ENCODE assay signal across 19 cellular contexts in genomic region chr21:16186742-16187141, GRCh38.
DNase-seq lines count a peak whose midpoint lies in the region; ATAC-seq and TF ChIP-seq lines count a peak whose summit lies in the region.
"Had no signal": no experiment of that assay in that cellular context is flagged by ENCODE, and none has a peak within 500 bp of the region (broad histone marks: within the 10 kb centered on the region; RNA-seq: fewer than 3 reads in every experiment).

No MANE protein-coding gene starts in this region.

- CTCF ChIA-PET in SK-N-SH (lab: Yijun Ruan, JAX) = no interaction called here

- H3K27ac ChIP-seq in SK-N-SH (ENCODE audit: low read depth in 2 of 2, low read length in 1 of 2) (no peak overlapping the region), testis (peak overlapping the region; percentile 32 to 73)
- H3K27ac ChIP-seq: 22Rv1, BLaER1, epithelial cell of prostate, SJSA1 had no signal

- WGBS in SK-N-SH (ENCODE audit: low lambda C conversion rate) = 57% methylated on average over 1 of the region's 1 CpG
- 28 to 62% methylated on average over 1 of the region's 1 CpG for WGBS in testis, 2 donors

- no peak overlapping the region for H3K9ac ChIP-seq in SK-N-SH
- H3K9ac ChIP-seq: BLaER1 had no signal

- no peaks in the 10 kb centered on the region for H3K27me3 ChIP-seq in SK-N-SH (ENCODE audit: insufficient read depth)
- no peaks in the 10 kb centered on the region for H3K27me3 ChIP-seq in testis
- H3K27me3 ChIP-seq: BLaER1, SJSA1 had no signal

- POLR2A ChIA-PET in SK-N-SH (lab: Yijun Ruan, JAX) = no interaction called here

- H3K79me2 ChIP-seq in SK-N-SH (ENCODE audit: insufficient read depth) = no peaks in the 10 kb centered on the region

- H2AFZ ChIP-seq in SK-N-SH (ENCODE audit: low read depth) = no peak overlapping the region

- H3K9me3 ChIP-seq in SK-N-SH = no peaks in the 10 kb centered on the region
- no peaks in the 10 kb centered on the region for H3K9me3 ChIP-seq in testis
- H3K9me3 ChIP-seq: BLaER1, SJSA1 had no signal

- TF ChIP-seq CTCF in SK-N-SH (IDR thresholded peaks at IDR 0.05) (no peak), testis (IDR thresholded peaks at IDR 0.05) (no peak)

- H3K9me2 ChIP-seq in SK-N-SH = no peaks in the 10 kb centered on the region

- H3K4me1 ChIP-seq in SK-N-SH (ENCODE audit: control insufficient read depth in 1 of 2, insufficient read depth in 2 of 2, low read depth in 1 of 2, low read length in 1 of 2) (no peaks in the 10 kb centered on the region), testis (peaks cover 23% of the 10 kb centered on the region)
- H3K4me1 ChIP-seq: BLaER1, SJSA1 had no signal

- H3F3A ChIP-seq in SK-N-SH (replicated peaks; ENCODE audit: insufficient read depth) = no peaks in the 10 kb centered on the region

- H3K36me3 ChIP-seq in SK-N-SH (replicated peaks in 1 of 2; ENCODE audit: control insufficient read depth in 1 of 2, insufficient read depth in 2 of 2, low read length in 1 of 2) (no peaks in the 10 kb centered on the region), testis (ENCODE audit: low read depth, missing control alignments) (no peaks in the 10 kb centered on the region)
- H3K36me3 ChIP-seq: BLaER1, SJSA1 had no signal

- no peak for TF ChIP-seq RAD21 in SK-N-SH (IDR thresholded peaks at IDR 0.05; ENCODE audit: low read length)

- intact Hi-C loops in left ventricle myocardium superior (cut with micrococcal nuclease) = no loop called here
- intact Hi-C loops in testis (cut with DNase I; ENCODE audit: low total_unique reads) = no loop called here

- no peak for TF ChIP-seq EP300 in SK-N-SH (IDR thresholded peaks at IDR 0.05; ENCODE audit: borderline replicate concordance in 1 of 2, low read depth in 1 of 2, low read length in 1 of 2)

- no peaks in the 10 kb centered on the region for H4K20me1 ChIP-seq in SK-N-SH (ENCODE audit: insufficient read depth)
- H4K20me1 ChIP-seq: BLaER1 had no signal

- ATAC-seq in SK-N-SH treated with all-trans-retinoic acid at 6 μM for 48 hours (no peak), left ventricle myocardium superior (peak; percentile 34)
- ATAC-seq: activated CD4-positive, CD25-positive, alpha-beta regulatory T cell treated with anti-CD3 and anti-CD28 coated beads, Interleukin-2, amount 50 U/mL, for 24 hours had no signal

- H3K4me3 ChIP-seq in SK-N-SH (ENCODE audit: low read depth in 2 of 2, low read length in 1 of 2) = no peak overlapping the region
- H3K4me3 ChIP-seq in testis = no peak overlapping the region
- H3K4me3 ChIP-seq: BLaER1, SJSA1 had no signal

- H3K4me2 ChIP-seq in SK-N-SH = no peak overlapping the region
- H3K4me2 ChIP-seq: BLaER1 had no signal

- DNase-seq in SK-N-SH = no peak
- DNase-seq in amniotic epithelial cell (ENCODE audit: low read depth) = peak; percentile 91
- no peak for DNase-seq in left ventricle myocardium superior
- DNase-seq in testis = peak; percentile 31
- DNase-seq in cortex of kidney (lab: John Stamatoyannopoulos, UW) = no peak
- no peak for DNase-seq in DMS53 (lab: John Stamatoyannopoulos, UW)
- no peak for DNase-seq in Ammon's horn (ENCODE audit: low spot score)
- DNase-seq: activated CD8-positive, alpha-beta memory T cell treated with anti-CD3 and anti-CD28 coated beads for 24 hours; H9; NCI-H187; NCI-H2227 treated with DMSO at 0.1 percent for 48 hours; NCI-H774; stimulated activated CD4-positive, alpha-beta T cell treated with anti-CD3 and anti-CD28 coated beads, Interleukin-4, amount 100 ng/mL, for 24 hours had no signal

- no peak for TF ChIP-seq POLR2A in testis (IDR thresholded peaks at IDR 0.05)

TF ChIP-seq in SK-N-SH treated with all-trans-retinoic acid at 6 μM for 48 hours, 23 proteins besides CTCF, POLR2A, EP300 and RAD21:
- TF ChIP-seq ZNF8 (CRISPR knock-in tag; IDR thresholded peaks at IDR 0.05) (no peak), ZC3H10 (CRISPR knock-in tag; IDR thresholded peaks at IDR 0.05) (no peak), SNAI2 (CRISPR knock-in tag; IDR thresholded peaks at IDR 0.05) (no peak), ISL1 (CRISPR knock-in tag; IDR thresholded peaks at IDR 0.05) (peak; percentile 49), ARNTL (CRISPR knock-in tag; IDR thresholded peaks at IDR 0.05; ENCODE audit: borderline replicate concordance, low read depth) (no peak)

TF ChIP-seq in SK-N-SH, 30 proteins besides CTCF, POLR2A, EP300 and RAD21:
- no peak for TF ChIP-seq GATA2 (CRISPR knock-in tag; IDR thresholded peaks at IDR 0.05)
- no peak for TF ChIP-seq SIN3A (IDR thresholded peaks at IDR 0.05; ENCODE audit: borderline replicate concordance, low read depth, low read length)
- TF ChIP-seq CHD2 (IDR thresholded peaks at IDR 0.05; ENCODE audit: low read length, partially characterized antibody) = no peak
- TF ChIP-seq GABPA (IDR thresholded peaks at IDR 0.05; ENCODE audit: low read depth) = no peak
- TF ChIP-seq FOSL2 (IDR thresholded peaks at IDR 0.05; ENCODE audit: borderline replicate concordance, low read depth) = no peak
- TF ChIP-seq REST (IDR thresholded peaks at IDR 0.05; ENCODE audit: low read depth, low read length) = no peak

Comparison
In these comparisons a context has a peak if more than half of its experiments do, and no peak if none do; other contexts are left out.
1. DNase-seq: peak in amniotic epithelial cell (single experiment) and testis (single experiment); none in SK-N-SH (single experiment), left ventricle myocardium superior (single experiment), cortex of kidney (single experiment), DMS53 (single experiment) and Ammon's horn (single experiment).
2. H3K27ac ChIP-seq: peak in testis (2 of 2); none in SK-N-SH (0 of 2).